Comparison of ENCODE assay signal across 1 cellular context in genomic region chr15:67253517-67254237, GRCh38.
TF ChIP-seq lines count a peak whose summit lies in the region.

No MANE protein-coding gene starts in this region.

TF ChIP-seq in HepG2, 621 proteins besides CTCF, POLR2A, EP300 and RAD21:
- no peak for TF ChIP-seq KDM2A (CRISPR knock-in tag; IDR thresholded peaks at IDR 0.05; ENCODE audit: borderline replicate concordance, low read depth)
- 0 out of 2 replicates have a peak, but pooled peaks have one; percentile 14 for TF ChIP-seq NCOA1 (CRISPR knock-in tag; IDR thresholded peaks at IDR 0.05)
- 0 out of 2 replicates have a peak, but pooled peaks have one; percentile 2 for TF ChIP-seq ETS1 (CRISPR knock-in tag; IDR thresholded peaks at IDR 0.05)
